Comparison of ENCODE assay signal across 9 cellular contexts in genomic region chr4:58313444-58313843, GRCh38.
"Had no signal": no experiment of that assay in that cellular context is flagged by ENCODE, and none has a peak within 500 bp of the region (broad histone marks: within the 10 kb centered on the region; RNA-seq: fewer than 3 reads in every experiment).

No MANE protein-coding gene starts in this region.

- H2AFZ ChIP-seq: GM23248 had no signal

- H3K27ac ChIP-seq: GM23248 had no signal

- H3K9me3 ChIP-seq: HAP-1 had no signal

- H3K36me3 ChIP-seq: HAP-1 had no signal

- H3K4me1 ChIP-seq: HAP-1 had no signal

- ATAC-seq: HCT116, K562 had no signal

- H3K4me3 ChIP-seq: GM23248, HAP-1, K562 had no signal

- DNase-seq: GM23248, GOT3, H7, HFFc6, IMR-90, KG1 had no signal

- H3K9ac ChIP-seq: GM23248 had no signal
